In the genomic region with DNA sequence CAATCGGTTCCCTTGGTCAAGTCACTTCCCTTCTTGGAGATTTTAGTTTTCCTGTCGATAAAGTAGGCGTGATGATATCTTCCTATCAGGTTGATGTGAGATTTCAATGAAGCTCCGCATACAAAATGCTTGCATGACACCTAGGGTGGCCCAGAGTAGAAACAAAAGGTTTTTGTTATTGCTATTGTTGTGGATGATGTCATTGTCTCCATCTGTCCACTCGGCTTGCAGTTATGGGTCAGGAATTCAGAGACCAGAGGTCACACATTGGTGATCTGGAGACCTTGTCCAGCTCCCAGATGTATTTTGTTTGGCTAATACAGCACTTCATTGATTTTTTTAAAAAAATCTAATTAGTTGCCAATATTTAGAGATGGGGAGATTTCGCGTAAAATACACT, we compare ENCODE assay signal across 26 cellular contexts.
A peak's percentile ranks its signal among the peaks of the same experiment; 100 is the strongest.
DNase-seq lines count a peak whose midpoint lies in the region; ATAC-seq, FAIRE-seq and TF ChIP-seq lines count a peak whose summit lies in the region.
"Had no signal": no experiment of that assay in that cellular context is flagged by ENCODE, and none has a peak within 500 bp of the region (broad histone marks: within the 10 kb centered on the region; RNA-seq: fewer than 3 reads in every experiment).

No MANE protein-coding gene starts in this region.

- no peak overlapping the region for H2BK120ac ChIP-seq in H1 (replicated peaks; ENCODE audit: low read depth, low read length)

- no peak overlapping the region for H3K4me2 ChIP-seq in H1 (ENCODE audit: insufficient read depth in 1 of 2, low read depth in 2 of 2, low read length in 2 of 2)

- no peak overlapping the region for H3K14ac ChIP-seq in H1 (ENCODE audit: insufficient read length)

- TF ChIP-seq EP300 in H1 (IDR thresholded peaks at IDR 0.05; ENCODE audit: borderline replicate concordance in 1 of 2, low read depth in 2 of 2, low read length in 2 of 2) = no peak

- H3K79me1 ChIP-seq in H1 (ENCODE audit: low read depth, low read length) = no peaks in the 10 kb centered on the region

- no peak overlapping the region for H3K4ac ChIP-seq in H1 (replicated peaks; ENCODE audit: insufficient read length, low read depth, low read length)

- no peak overlapping the region for H2AFZ ChIP-seq in H1 (ENCODE audit: low read length)

- H2AK5ac ChIP-seq in H1 (ENCODE audit: low read depth, low read length) = no peak overlapping the region

- no peak overlapping the region for H4K91ac ChIP-seq in H1 (replicated peaks; ENCODE audit: insufficient read length, low read length)

- no peak overlapping the region for H3K56ac ChIP-seq in H1 (replicated peaks; ENCODE audit: insufficient read length, low read depth, low read length)

- H3K4me3 ChIP-seq in H1 (ENCODE audit: extremely low read depth in 1 of 4, insufficient read depth in 2 of 4, low read depth in 3 of 4, low read length in 4 of 4) (no peak overlapping the region), right lobe of liver (no peak overlapping the region)

- no peak for TF ChIP-seq RAD21 in H1 (IDR thresholded peaks at IDR 0.05 in 1 of 2, conservative IDR thresholded peaks at IDR 0.05 in 1 of 2; ENCODE audit: low read depth in 2 of 2, low read length in 2 of 2)

- H3K36me3 ChIP-seq in H1 (ENCODE audit: control insufficient read depth in 2 of 4, insufficient read depth in 4 of 4, low read length in 3 of 4) (no peaks in the 10 kb centered on the region), right lobe of liver (no peaks in the 10 kb centered on the region)

- H3K27ac ChIP-seq in H1 (ENCODE audit: low read depth, low read length) (no peak overlapping the region), right lobe of liver (no peak overlapping the region)
- H3K27ac ChIP-seq: 22Rv1 had no signal

- ATAC-seq in right lobe of liver (peak in 3 of 4 donors; percentile 35 to 68 (median 45)), HG03460 (IDR thresholded peaks at IDR 0.05; ENCODE audit: unreplicated experiment) (no peak), HG03139 (IDR thresholded peaks at IDR 0.05; ENCODE audit: unreplicated experiment) (no peak), HG03039 (IDR thresholded peaks at IDR 0.05; ENCODE audit: unreplicated experiment) (no peak)
- ATAC-seq: effector memory CD8-positive, alpha-beta T cell had no signal

- H2BK15ac ChIP-seq in H1 (ENCODE audit: low read length) = no peak overlapping the region

- CTCF ChIA-PET in H1 (lab: Charles Lee; ENCODE audit: partially characterized antibody) = interaction anchor here (0.8 to 3.2 kb wide), 5 partner anchors 14 to 403 kb away, joined by 3 to 17 read pairs (median 4); no protein-coding TSS in a partner anchor

- no peaks in the 10 kb centered on the region for H4K20me1 ChIP-seq in H1 (replicated peaks in 1 of 2; ENCODE audit: control insufficient read depth in 1 of 2, insufficient read depth in 2 of 2, low read length in 2 of 2)

- H3K79me2 ChIP-seq in H1 (ENCODE audit: control insufficient read depth in 1 of 2, insufficient read depth in 2 of 2, low read length in 2 of 2) = no peaks in the 10 kb centered on the region

- no peak overlapping the region for H3K18ac ChIP-seq in H1 (ENCODE audit: extremely low read depth, low read length)

- POLR2A ChIA-PET in H1 (lab: Charles Lee; ENCODE audit: partially characterized antibody) = no interaction called here

- H3K9me3 ChIP-seq in H1 (ENCODE audit: insufficient read depth in 2 of 2, low read depth in 1 of 2, low read length in 1 of 2) (no peaks in the 10 kb centered on the region), right lobe of liver (no peaks in the 10 kb centered on the region)

- no peak overlapping the region; the same call in 1 of the 2 replicates for H2BK12ac ChIP-seq in H1 (ENCODE audit: low read depth, low read length)

- no peak overlapping the region for H2BK5ac ChIP-seq in H1 (ENCODE audit: low read depth, low read length)

- DNase-seq in NCI-H146 (lab: John Stamatoyannopoulos, UW) = peak; percentile 22
- DNase-seq in NCI-H146 treated with DMSO at 0.1 percent for 48 hours (lab: John Stamatoyannopoulos, UW; ENCODE audit: unreplicated experiment) = no peak
- DNase-seq in H1 (ENCODE audit: low read depth in 1 of 2, low spot score in 2 of 2) = no peak
- DNase-seq in right lobe of liver = no peak
- DNase-seq in urothelium cell line (ENCODE audit: low spot score) = peak; percentile 78
- DNase-seq: activated B cell treated with CpG ODN at 0.5 μM for 24 hours; activated CD4-positive, alpha-beta T cell treated with anti-CD3 and anti-CD28 coated beads, Interleukin-2, amount 50 U/mL, for 48 hours; activated CD8-positive, alpha-beta memory T cell treated with anti-CD3 and anti-CD28 coated beads, Interleukin-2, amount 50 U/mL, for 48 hours; activated naive CD8-positive, alpha-beta T cell treated with anti-CD3 and anti-CD28 coated beads for 36 hours; AML-193; DMS79; effector memory CD8-positive, alpha-beta T cell; immature natural killer cell; MM.1S; NCI-H1436 treated with DMSO at 0.1 percent for 48 hours; NCI-H2171; NCI-H526; retina; RPMI8226; stimulated activated CD4-positive, alpha-beta T cell treated with anti-CD3 and anti-CD28 coated beads, Interleukin-4, amount 100 ng/mL, for 24 hours; stimulated activated naive CD4-positive, alpha-beta T cell treated with Interleukin-2 at 50 U/mL for 16 hours; T-helper 9 cell had no signal

- no peak overlapping the region for H2BK20ac ChIP-seq in H1 (ENCODE audit: low read length)

- intact Hi-C loops in right lobe of liver (cut with DNase I) = no loop called here

- no peak overlapping the region for H3K23ac ChIP-seq in H1 (ENCODE audit: insufficient read length)

- no peak overlapping the region for H4K5ac ChIP-seq in H1 (ENCODE audit: insufficient read length, low read depth, low read length)

- TF ChIP-seq POLR2A in H1 (IDR thresholded peaks at IDR 0.05; ENCODE audit: control extremely low read depth in 1 of 2, low read depth in 2 of 2, low read length in 2 of 2) = no peak
- TF ChIP-seq POLR2A in right lobe of liver (IDR thresholded peaks at IDR 0.05) = no peak

- H3K27me3 ChIP-seq in H1 (replicated peaks in 1 of 4; ENCODE audit: control insufficient read depth in 3 of 4, extremely low read depth in 1 of 4, insufficient read depth in 3 of 4, low read length in 3 of 4) (no peaks in the 10 kb centered on the region), right lobe of liver (no peaks in the 10 kb centered on the region)

- FAIRE-seq in H1 (lab: Jason Lieb, UNC) = peak; percentile 32
- FAIRE-seq in urothelium cell line (lab: Jason Lieb, UNC) = no peak

- H3K9ac ChIP-seq in H1 (replicated peaks in 1 of 4; ENCODE audit: extremely low read depth in 1 of 4, low read depth in 3 of 4, low read length in 3 of 4) = no peak overlapping the region

- TF ChIP-seq CTCF in H1 (IDR thresholded peaks at IDR 0.05; ENCODE audit: control extremely low read depth in 1 of 3, insufficient read depth in 1 of 3, low read depth in 1 of 3, low read length in 3 of 3) (no peak), right lobe of liver (IDR thresholded peaks at IDR 0.05) (no peak)

- no peak overlapping the region for H4K8ac ChIP-seq in H1 (ENCODE audit: extremely low read depth, insufficient read depth, low read length)

- WGBS in H1 (ENCODE audit: extremely low coverage in 1 of 2, insufficient coverage in 1 of 2, insufficient read length in 1 of 2, insufficient replicate concordance in 2 of 2, low coverage in 1 of 2, low lambda C conversion rate in 2 of 2, missing lambda C conversion rate in 1 of 2), 2 experiments = 79% methylated on average over 7 of the region's 7 CpGs; no CpG with 5 or more reads in 1 of the 2 experiments
- WGBS in right lobe of liver (ENCODE audit: insufficient coverage, low coverage, low lambda C conversion rate, missing lambda C conversion rate) = 49% methylated on average over 7 of the region's 7 CpGs

- peaks cover 2 to 25% (median 15%) of the 10 kb centered on the region in 4 experiments for H3K4me1 ChIP-seq in H1 (replicated peaks in 1 of 4; ENCODE audit: control insufficient read depth in 3 of 4, insufficient read depth in 4 of 4, low read length in 3 of 4)
- peaks cover 0 to 15% (median 7%) of the 10 kb centered on the region in 4 donors for H3K4me1 ChIP-seq in right lobe of liver

- peaks cover 4% of the 10 kb centered on the region; the same call in 1 of the 2 replicates for H3K23me2 ChIP-seq in H1 (ENCODE audit: low read depth, low read length)

TF ChIP-seq in H1, 55 proteins besides CTCF, POLR2A, EP300 and RAD21 (continues in another document):
- TF ChIP-seq JUND (IDR thresholded peaks at IDR 0.05; ENCODE audit: low read length) (no peak), SP4 (IDR thresholded peaks at IDR 0.05; ENCODE audit: low read length) (no peak), CHD2 (IDR thresholded peaks at IDR 0.05; ENCODE audit: low read length) (no peak), SIN3A (conservative IDR thresholded peaks at IDR 0.05 in 1 of 2, IDR thresholded peaks at IDR 0.05 in 1 of 2; ENCODE audit: low read depth in 1 of 2, low read length in 2 of 2) (no peak), HDAC6 (IDR thresholded peaks at IDR 0.05; ENCODE audit: low read depth, low read length) (no peak), BRCA1 (IDR thresholded peaks at IDR 0.05; ENCODE audit: low read depth, low read length) (no peak), BCL11A (IDR thresholded peaks at IDR 0.05; ENCODE audit: low read depth in 2 of 2, low read length in 2 of 2) (no peak), POLR2AphosphoS5 (IDR thresholded peaks at IDR 0.05; ENCODE audit: low read depth, low read length) (no peak), RNF2 (IDR thresholded peaks at IDR 0.05; ENCODE audit: borderline replicate concordance, low read depth, low read length, missing control alignments, poor library complexity, severe bottlenecking) (no peak), ZNF274 (IDR thresholded peaks at IDR 0.05; ENCODE audit: borderline replicate concordance, extremely low read depth, low read length) (no peak), SP2 (IDR thresholded peaks at IDR 0.05; ENCODE audit: low read length) (no peak), CTBP2 (IDR thresholded peaks at IDR 0.05; ENCODE audit: borderline replicate concordance, insufficient read depth, insufficient read length, low read length) (no peak), CBX8 (IDR thresholded peaks at IDR 0.05; ENCODE audit: borderline replicate concordance, low read depth, low read length) (no peak), NRF1 (IDR thresholded peaks at IDR 0.05; ENCODE audit: low read depth, low read length) (no peak), POU5F1 (IDR thresholded peaks at IDR 0.05; ENCODE audit: low read depth, low read length) (no peak), MAFK (IDR thresholded peaks at IDR 0.05; ENCODE audit: low read depth, low read length) (no peak)
- TF ChIP-seq, protein P1, sequence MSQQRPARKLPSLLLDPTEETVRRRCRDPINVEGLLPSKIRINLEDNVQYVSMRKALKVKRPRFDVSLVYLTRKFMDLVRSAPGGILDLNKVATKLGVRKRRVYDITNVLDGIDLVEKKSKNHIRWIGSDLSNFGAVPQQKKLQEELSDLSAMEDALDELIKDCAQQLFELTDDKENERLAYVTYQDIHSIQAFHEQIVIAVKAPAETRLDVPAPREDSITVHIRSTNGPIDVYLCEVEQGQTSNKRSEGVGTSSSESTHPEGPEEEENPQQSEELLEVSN (IDR thresholded peaks at IDR 0.05) = no peak

Comparison
In these comparisons a context has a peak if more than half of its experiments do, and no peak if none do; other contexts are left out.
1. DNase-seq: peak in NCI-H146 (single experiment) and urothelium cell line (single experiment); none in NCI-H146 treated with DMSO at 0.1 percent for 48 hours (single experiment), H1 (0 of 2) and right lobe of liver (0 of 3).
2. ATAC-seq: peak in right lobe of liver (3 of 4); none in HG03460 (single experiment), HG03139 (single experiment) and HG03039 (single experiment).